ENCODE assay signal across 1 cellular context in the genomic region with DNA sequence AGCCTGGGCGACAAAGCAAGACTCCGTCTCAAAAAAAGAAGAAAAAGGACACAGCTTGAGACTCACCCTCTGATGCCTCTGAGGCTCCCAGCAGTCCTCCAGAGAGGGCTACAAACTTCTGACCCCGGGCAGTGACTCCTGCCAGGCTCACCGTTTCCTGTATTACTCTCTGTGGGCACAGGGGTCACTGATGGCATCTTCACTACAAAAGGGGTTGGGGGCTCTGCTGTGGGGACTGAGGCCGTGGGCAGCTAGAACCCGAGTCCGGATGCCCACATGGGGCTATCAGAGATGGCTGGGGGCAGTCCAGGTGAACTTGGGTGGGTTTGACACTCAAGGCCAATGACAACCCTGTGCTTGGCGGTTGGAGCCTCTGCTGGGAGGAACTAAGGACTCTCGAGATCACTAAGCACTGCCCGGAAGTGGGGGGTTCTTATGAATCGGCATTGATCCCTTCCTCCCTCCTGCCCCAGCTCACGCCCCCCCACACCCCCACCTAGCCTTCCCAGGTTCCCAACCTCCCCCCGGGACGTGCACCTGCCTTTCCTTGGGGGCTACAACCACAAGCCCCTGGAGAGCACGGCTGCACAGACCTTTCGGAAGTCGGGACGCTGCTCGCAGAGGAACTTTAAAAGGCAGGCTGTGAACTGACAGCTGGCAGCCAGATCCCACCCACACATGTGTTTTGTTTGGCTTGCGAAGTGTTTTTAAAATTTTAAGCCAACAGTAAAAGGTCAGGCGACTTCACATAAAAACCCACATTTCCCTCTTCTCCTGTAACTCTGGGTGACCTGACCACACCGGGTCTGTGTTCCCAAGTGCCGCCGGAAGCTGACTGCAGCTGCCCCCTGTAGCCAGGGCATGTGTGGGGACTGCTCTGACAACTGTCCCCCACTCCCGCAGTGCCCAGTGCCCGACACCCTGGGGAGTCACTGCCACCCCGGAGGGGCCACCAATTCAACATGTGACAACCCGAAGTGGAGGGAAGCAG.
A peak's percentile ranks its signal among the peaks of the same experiment; 100 is the strongest.
TF ChIP-seq lines count a peak whose summit lies in the region.

No MANE protein-coding gene starts in this region.

TF ChIP-seq in GM12878, 131 proteins besides CTCF, POLR2A, EP300 and RAD21 (continued from another document and continues in another):
- TF ChIP-seq CEBPZ (IDR thresholded peaks at IDR 0.05; ENCODE audit: low read depth, low read length) = no peak
- no peak for TF ChIP-seq LARP7 (IDR thresholded peaks at IDR 0.05)
- TF ChIP-seq BCL11A (IDR thresholded peaks at IDR 0.05; ENCODE audit: low read depth, low read length) = peak; percentile 58; the same call in 1 of the 2 replicates
- no peak for TF ChIP-seq ZNF384 (IDR thresholded peaks at IDR 0.05; ENCODE audit: borderline replicate concordance, low read depth, low read length)
- TF ChIP-seq GATAD2B (conservative IDR thresholded peaks at IDR 0.05; ENCODE audit: low read depth) = no peak
- TF ChIP-seq, protein P1, sequence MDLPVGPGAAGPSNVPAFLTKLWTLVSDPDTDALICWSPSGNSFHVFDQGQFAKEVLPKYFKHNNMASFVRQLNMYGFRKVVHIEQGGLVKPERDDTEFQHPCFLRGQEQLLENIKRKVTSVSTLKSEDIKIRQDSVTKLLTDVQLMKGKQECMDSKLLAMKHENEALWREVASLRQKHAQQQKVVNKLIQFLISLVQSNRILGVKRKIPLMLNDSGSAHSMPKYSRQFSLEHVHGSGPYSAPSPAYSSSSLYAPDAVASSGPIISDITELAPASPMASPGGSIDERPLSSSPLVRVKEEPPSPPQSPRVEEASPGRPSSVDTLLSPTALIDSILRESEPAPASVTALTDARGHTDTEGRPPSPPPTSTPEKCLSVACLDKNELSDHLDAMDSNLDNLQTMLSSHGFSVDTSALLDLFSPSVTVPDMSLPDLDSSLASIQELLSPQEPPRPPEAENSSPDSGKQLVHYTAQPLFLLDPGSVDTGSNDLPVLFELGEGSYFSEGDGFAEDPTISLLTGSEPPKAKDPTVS (IDR thresholded peaks at IDR 0.05; ENCODE audit: low read depth, low read length) = no peak
- TF ChIP-seq ZNF687 (IDR thresholded peaks at IDR 0.05) = no peak
- TF ChIP-seq SP1 (IDR thresholded peaks at IDR 0.05; ENCODE audit: low read depth, low read length) = no peak
- TF ChIP-seq CHD2 (IDR thresholded peaks at IDR 0.05; ENCODE audit: borderline replicate concordance, low read depth, low read length) = no peak; the same call in 1 of the 2 replicates
- 0 out of 2 replicates have a peak, but pooled peaks have one; percentile 51 for TF ChIP-seq EED (IDR thresholded peaks at IDR 0.05; ENCODE audit: low read depth)
- peak; percentile 67 for TF ChIP-seq RUNX3 (IDR thresholded peaks at IDR 0.05; ENCODE audit: low read length)
- no peak for TF ChIP-seq CBX5 (IDR thresholded peaks at IDR 0.05; ENCODE audit: low read depth)
- peak; percentile 19; the same call in 1 of the 2 replicates for TF ChIP-seq ZBTB40 (IDR thresholded peaks at IDR 0.05; ENCODE audit: borderline replicate concordance)
- TF ChIP-seq BHLHE40 (IDR thresholded peaks at IDR 0.05; ENCODE audit: borderline replicate concordance in 1 of 2, low read depth in 2 of 2, low read length in 1 of 2) = peak in 1 of 2 experiments; percentile 43; a peak in 2 of 4 replicates
- no peak for TF ChIP-seq POLR2AphosphoS5 (IDR thresholded peaks at IDR 0.05; ENCODE audit: low read length)
- TF ChIP-seq TARDBP (IDR thresholded peaks at IDR 0.05; ENCODE audit: borderline replicate concordance) = no peak
- no peak for TF ChIP-seq BMI1 (IDR thresholded peaks at IDR 0.05; ENCODE audit: borderline replicate concordance)
- peak; percentile 36 for TF ChIP-seq CUX1 (IDR thresholded peaks at IDR 0.05; ENCODE audit: insufficient replicate concordance, low read depth, low read length)
- no peak for TF ChIP-seq CHD4 (IDR thresholded peaks at IDR 0.05)
- no peak for TF ChIP-seq ZBED1 (IDR thresholded peaks at IDR 0.05; ENCODE audit: borderline replicate concordance)
- TF ChIP-seq JUND (IDR thresholded peaks at IDR 0.05; ENCODE audit: low read depth, low read length) = peak; percentile 80; the same call in 1 of the 2 replicates
- TF ChIP-seq YBX1 (IDR thresholded peaks at IDR 0.05) = no peak
- TF ChIP-seq PRDM15 (CRISPR knock-in tag; IDR thresholded peaks at IDR 0.05) = no peak
- TF ChIP-seq ASH2L (IDR thresholded peaks at IDR 0.05; ENCODE audit: borderline replicate concordance, low read depth) = no peak
